In genomic region chr4:99817310-99817885, GRCh38 we compare ENCODE assay signal across 9 cellular contexts.
DNase-seq lines count a peak whose midpoint lies in the region; ATAC-seq lines count a peak whose summit lies in the region.
"Had no signal": no experiment of that assay in that cellular context is flagged by ENCODE, and none has a peak within 500 bp of the region (broad histone marks: within the 10 kb centered on the region; RNA-seq: fewer than 3 reads in every experiment).

No MANE protein-coding gene starts in this region.

- H3K9me3 ChIP-seq in BLaER1 treated with 17β-estradiol and CSF1 and Interleukin-3, amounts not matched to agents 10 nM and 100 nM (replicated peaks in 1 of 11) = no peaks in the 10 kb centered on the region
- no peaks in the 10 kb centered on the region for H3K9me3 ChIP-seq in duodenal mucosa (ENCODE audit: control insufficient read depth in 1 of 2, low read length in 2 of 2)

- peak overlapping the region in 5 of 10 experiments; percentile 49 to 68 (median 66); a peak in 10 of 20 replicates for H3K4me3 ChIP-seq in BLaER1 treated with 17β-estradiol and CSF1 and Interleukin-3, amounts not matched to agents 10 nM and 100 nM
- H3K4me3 ChIP-seq in duodenal mucosa (ENCODE audit: low read depth in 1 of 2, low read length in 2 of 2) = peak overlapping the region; percentile 60 to 71

- peak; percentile 44 to 61 for DNase-seq in Kasumi-1 (lab: John Stamatoyannopoulos, UW)
- no peak for DNase-seq in SHP77 (lab: John Stamatoyannopoulos, UW)
- no peak for DNase-seq in nucleus accumbens (lab: John Stamatoyannopoulos, UW)
- DNase-seq in NCI-H146 (lab: John Stamatoyannopoulos, UW) = no peak
- no peak for DNase-seq in NCI-H1436 treated with DMSO at 0.1 percent for 48 hours (lab: John Stamatoyannopoulos, UW)
- DNase-seq: NCI-H446 had no signal

- H3K36me3 ChIP-seq in BLaER1 treated with 17β-estradiol and CSF1 and Interleukin-3, amounts not matched to agents 10 nM and 100 nM = peaks cover 0 to 3% (median 0%) of the 10 kb centered on the region in 11 experiments; a peak in 1 of 22 replicates
- H3K36me3 ChIP-seq in duodenal mucosa (ENCODE audit: control insufficient read depth in 1 of 2, insufficient read depth in 2 of 2, low read length in 2 of 2) = no peaks in the 10 kb centered on the region

- peak overlapping the region in 6 of 11 experiments; percentile 0 to 75 (median 56); a peak in 11 of 22 replicates for H3K27ac ChIP-seq in BLaER1 treated with 17β-estradiol and CSF1 and Interleukin-3, amounts not matched to agents 10 nM and 100 nM
- no peak overlapping the region for H3K27ac ChIP-seq in duodenal mucosa (ENCODE audit: low read depth, low read length)

- peak overlapping the region; percentile 17 to 95 (median 67); a peak in 19 of 22 replicates for H3K4me2 ChIP-seq in BLaER1 treated with 17β-estradiol and CSF1 and Interleukin-3, amounts not matched to agents 10 nM and 100 nM

- peaks cover 0 to 15% (median 0%) of the 10 kb centered on the region in 11 experiments; a peak in 2 of 22 replicates for H4K20me1 ChIP-seq in BLaER1 treated with 17β-estradiol and CSF1 and Interleukin-3, amounts not matched to agents 10 nM and 100 nM

- H3K9ac ChIP-seq in BLaER1 treated with 17β-estradiol and CSF1 and Interleukin-3, amounts not matched to agents 10 nM and 100 nM = peak overlapping the region in 5 of 11 experiments; percentile 47 to 77 (median 77); a peak in 9 of 22 replicates
- H3K9ac ChIP-seq in duodenal mucosa (ENCODE audit: low read depth in 1 of 2, low read length in 2 of 2) = peak overlapping the region; percentile 28 to 64

- H3K4me1 ChIP-seq in BLaER1 treated with 17β-estradiol and CSF1 and Interleukin-3, amounts not matched to agents 10 nM and 100 nM = peaks cover 32 to 75% (median 39%) of the 10 kb centered on the region in 10 experiments
- H3K4me1 ChIP-seq in duodenal mucosa (ENCODE audit: control insufficient read depth in 1 of 2, insufficient read depth in 2 of 2, low read length in 2 of 2) = peaks cover 22 to 30% of the 10 kb centered on the region in 2 donors

- peak; percentile 30 for ATAC-seq in GM19395 (IDR thresholded peaks at IDR 0.05; ENCODE audit: unreplicated experiment)

- H3K27me3 ChIP-seq in BLaER1 treated with 17β-estradiol and CSF1 and Interleukin-3, amounts not matched to agents 10 nM and 100 nM = no peaks in the 10 kb centered on the region
- no peaks in the 10 kb centered on the region for H3K27me3 ChIP-seq in duodenal mucosa (ENCODE audit: control insufficient read depth in 1 of 2, insufficient read depth in 2 of 2, low read length in 2 of 2)

Comparison
In these comparisons a context has a peak if more than half of its experiments do, and no peak if none do; other contexts are left out.
1. DNase-seq: peak in Kasumi-1 (2 of 2); none in SHP77 (0 of 2), nucleus accumbens (0 of 56), NCI-H146 (single experiment) and NCI-H1436 treated with DMSO at 0.1 percent for 48 hours (single experiment).